8 cellular contexts compared by ENCODE assay signal in genomic region chr14:21308479-21309237, GRCh38. TPM values are rescaled to one million over a fixed set of nuclear protein-coding genes. Genes with fewer than 3 reads are reported as not detected.
DNase-seq lines count a peak whose midpoint lies in the region; ATAC-seq and TF ChIP-seq lines count a peak whose summit lies in the region.

No MANE protein-coding gene starts in this region.

- no peaks in the 10 kb centered on the region for H3K27me3 ChIP-seq in BE2C
- H3K27me3 ChIP-seq in OCI-LY3 (ENCODE audit: low read depth, low read length) = peaks cover 4% of the 10 kb centered on the region; the same call in 1 of the 2 replicates
- H3K27me3 ChIP-seq in neutrophil = no peaks in the 10 kb centered on the region
- no peaks in the 10 kb centered on the region for H3K27me3 ChIP-seq in subcutaneous abdominal adipose tissue (ENCODE audit: control insufficient read depth in 5 of 5, insufficient read depth in 4 of 5, low read length in 5 of 5)

- H2AFZ ChIP-seq in OCI-LY3 (ENCODE audit: low read depth, low read length) = peak overlapping the region; percentile 81

- H3K36me3 ChIP-seq in BE2C = no peaks in the 10 kb centered on the region
- H3K36me3 ChIP-seq in OCI-LY3 (replicated peaks; ENCODE audit: low read depth, low read length) = no peaks in the 10 kb centered on the region
- no peaks in the 10 kb centered on the region for H3K36me3 ChIP-seq in neutrophil
- no peaks in the 10 kb centered on the region for H3K36me3 ChIP-seq in subcutaneous abdominal adipose tissue (ENCODE audit: control insufficient read depth in 5 of 5, insufficient read depth in 5 of 5, low read length in 5 of 5)

- H3K4me3 ChIP-seq in BE2C (ENCODE audit: low read depth, low read length) (peak overlapping the region; percentile 49), OCI-LY3 (ENCODE audit: low read length) (peak overlapping the region; percentile 78), neutrophil (ENCODE audit: low read depth in 1 of 2, low read length in 1 of 2) (peak overlapping the region; percentile 47 to 52), subcutaneous abdominal adipose tissue (ENCODE audit: low read depth in 1 of 5, low read length in 5 of 5) (peak overlapping the region; percentile 57 to 70 (median 62))

- H3K27ac ChIP-seq in OCI-LY3 (ENCODE audit: low read length) (peak overlapping the region; percentile 64), neutrophil (peak overlapping the region; percentile 51), subcutaneous abdominal adipose tissue (ENCODE audit: low read depth, low read length) (no peak overlapping the region)

- H4K20me1 ChIP-seq in OCI-LY3 (ENCODE audit: insufficient read depth, low read length) = no peaks in the 10 kb centered on the region

- H3K79me2 ChIP-seq in OCI-LY3 (ENCODE audit: low read length) = no peaks in the 10 kb centered on the region

- peak overlapping the region; percentile 91 for H3K4me2 ChIP-seq in OCI-LY3 (ENCODE audit: low read length)

- H3K9me3 ChIP-seq in BE2C (no peaks in the 10 kb centered on the region), OCI-LY3 (ENCODE audit: insufficient read depth, low read length) (no peaks in the 10 kb centered on the region), neutrophil (no peaks in the 10 kb centered on the region), subcutaneous abdominal adipose tissue (ENCODE audit: control insufficient read depth in 5 of 5, low read length in 5 of 5) (no peaks in the 10 kb centered on the region)

- TF ChIP-seq CTCF in BE2C (IDR thresholded peaks at IDR 0.05; ENCODE audit: low read depth, low read length) (no peak), OCI-LY3 (IDR thresholded peaks at IDR 0.05; ENCODE audit: low read depth, low read length) (no peak), neutrophil (IDR thresholded peaks at IDR 0.05) (no peak)

- ATAC-seq in GM19328 (IDR thresholded peaks at IDR 0.05; ENCODE audit: unreplicated experiment) (peak; percentile 87), HG03520 (IDR thresholded peaks at IDR 0.05; ENCODE audit: unreplicated experiment) (peak; percentile 82)

- peak overlapping the region; percentile 89 for H3K9ac ChIP-seq in OCI-LY3 (ENCODE audit: low read length)
- H3K9ac ChIP-seq in subcutaneous abdominal adipose tissue (ENCODE audit: low read length in 5 of 5) = peak overlapping the region in 4 of 5 donors; percentile 37 to 58 (median 40)

- H3K4me1 ChIP-seq in BE2C = peaks cover 11% of the 10 kb centered on the region
- H3K4me1 ChIP-seq in OCI-LY3 (ENCODE audit: low read length) = peaks cover 30% of the 10 kb centered on the region
- H3K4me1 ChIP-seq in neutrophil (ENCODE audit: control insufficient read depth in 1 of 2, insufficient read depth in 1 of 2, low read depth in 1 of 2, low read length in 1 of 2) = peaks cover 16 to 20% of the 10 kb centered on the region in 2 experiments
- H3K4me1 ChIP-seq in subcutaneous abdominal adipose tissue (ENCODE audit: control insufficient read depth in 5 of 5, insufficient read depth in 5 of 5, low read length in 5 of 5) = peaks cover 0 to 14% (median 11%) of the 10 kb centered on the region in 5 donors

- peak; percentile 87 for DNase-seq in BE2C
- DNase-seq in activated effector memory CD4-positive, alpha-beta T cell treated with anti-CD3 and anti-CD28 coated beads, Interleukin-2, amount 50 U/mL, for 16 hours = peak; percentile 92
- peak; percentile 68 for DNase-seq in foreskin melanocyte

RNA-seq across cellular contexts. Expression of gene RPGRIP1, which starts 28.8 kb away (rescaled TPM):
- polyA plus RNA-seq in BE2C (2012; ENCODE audit: insufficient read depth, insufficient read length, low read depth) = 0.36 TPM

RNA-seq across cellular contexts. Expression of gene HNRNPC, which starts 39.4 kb away (rescaled TPM):
- 554 TPM for polyA plus RNA-seq in BE2C (2012; ENCODE audit: insufficient read depth, insufficient read length, low read depth)
